ENCODE assay signal across 26 cellular contexts in the genomic region with DNA sequence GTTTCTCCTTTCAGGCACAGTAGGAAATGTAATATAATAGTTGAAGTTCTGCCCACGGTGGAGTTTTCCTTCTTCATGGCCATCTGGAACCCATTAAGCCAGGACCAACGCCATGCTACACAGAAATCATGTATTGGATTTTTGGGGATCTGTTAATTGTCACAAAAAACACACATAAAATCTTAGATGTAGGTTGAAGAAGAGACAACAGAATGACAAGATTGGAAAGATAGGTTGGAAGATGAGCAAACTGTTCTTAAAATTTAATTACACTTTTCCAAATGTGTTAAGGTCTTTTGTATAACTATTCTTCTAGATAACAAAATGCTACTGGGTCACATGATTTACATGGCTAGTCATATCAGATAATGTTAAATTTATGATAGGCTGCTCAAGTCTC.
"Had no signal": no experiment of that assay in that cellular context is flagged by ENCODE, and none has a peak within 500 bp of the region (broad histone marks: within the 10 kb centered on the region; RNA-seq: fewer than 3 reads in every experiment).

No MANE protein-coding gene starts in this region.

- H3K4me1 ChIP-seq: esophagus squamous epithelium, left ventricle myocardium inferior, testis, transverse colon had no signal

- H3K9me3 ChIP-seq: neutrophil, right lobe of liver, testis had no signal

- H3K36me3 ChIP-seq: esophagus squamous epithelium, left ventricle myocardium inferior, neutrophil, right lobe of liver, transverse colon had no signal

- H3K27ac ChIP-seq: epithelial cell of prostate, esophagus squamous epithelium, left ventricle myocardium inferior, neutrophil, testis, transverse colon, VCaP had no signal

- DNase-seq: activated CD4-positive, alpha-beta memory T cell treated with anti-CD3 and anti-CD28 coated beads, Interleukin-2, amount 10 ng/mL, durations not matched to agents 7 days and 5 days; activated CD4-positive, alpha-beta T cell treated with anti-CD3 and anti-CD28 coated beads, Interleukin-2, amount 10 ng/mL, durations not matched to agents 24 days and 14 days; activated CD8-positive, alpha-beta memory T cell treated with anti-CD3 and anti-CD28 coated beads, Interleukin-2, amount 50 U/mL, for 48 hours; activated gamma-delta T cell treated with Interleukin-2 at 50 U/mL for 16 hours; activated naive CD4-positive, alpha-beta T cell treated with anti-CD3 and anti-CD28 coated beads, Interleukin-2, amount 50 U/mL, for 16 hours; activated naive CD8-positive, alpha-beta T cell treated with anti-CD3 and anti-CD28 coated beads, Interleukin-2, amount 50 U/mL, for 24 hours; activated T-cell treated with anti-CD3 and anti-CD28 coated beads, Interleukin-2, amount 50 U/mL, for 24 hours; amygdala; effector CD4-positive, alpha-beta T cell; esophagus squamous epithelium; glutamatergic neuron; islet precursor cell; left ventricle myocardium inferior; midbrain; naive thymus-derived CD8-positive, alpha-beta T cell; right lobe of liver; stimulated activated CD4-positive, alpha-beta T cell treated with anti-CD3 and anti-CD28 coated beads, Interleukin-12 subunit alpha, Interleukin-12 subunit beta, amount 100 ng/mL, for 4 hours; stimulated activated CD4-positive, alpha-beta T cell treated with anti-CD3 and anti-CD28 coated beads, Interleukin-4, amount 100 ng/mL, for 1 hour; stimulated activated naive CD8-positive, alpha-beta T cell treated with anti-CD3 and anti-CD28 coated beads, Interleukin-15, Interleukin-2, amounts not matched to agents 100 U/mL and 50 U/mL, for 24 hours; T-helper 9 cell; testis; transverse colon had no signal

- ATAC-seq: activated CD4-positive, CD25-positive, alpha-beta regulatory T cell treated with anti-CD3 and anti-CD28 coated beads, Interleukin-2, amount 50 U/mL, for 24 hours; activated naive CD8-positive, alpha-beta T cell treated with anti-CD3 and anti-CD28 coated beads, Interleukin-2, amount 50 U/mL, for 24 hours; naive thymus-derived CD8-positive, alpha-beta T cell; stimulated activated naive CD8-positive, alpha-beta T cell treated with anti-CD3 and anti-CD28 coated beads, Interleukin-15, Interleukin-2, amounts not matched to agents 100 U/mL and 50 U/mL, for 24 hours had no signal

- H3K4me3 ChIP-seq: esophagus squamous epithelium, left ventricle myocardium inferior, right lobe of liver, testis, transverse colon had no signal

- H3K27me3 ChIP-seq: esophagus squamous epithelium, neutrophil, right lobe of liver, testis, transverse colon had no signal
